Comparison of ENCODE assay signal across 14 cellular contexts in the genomic region with DNA sequence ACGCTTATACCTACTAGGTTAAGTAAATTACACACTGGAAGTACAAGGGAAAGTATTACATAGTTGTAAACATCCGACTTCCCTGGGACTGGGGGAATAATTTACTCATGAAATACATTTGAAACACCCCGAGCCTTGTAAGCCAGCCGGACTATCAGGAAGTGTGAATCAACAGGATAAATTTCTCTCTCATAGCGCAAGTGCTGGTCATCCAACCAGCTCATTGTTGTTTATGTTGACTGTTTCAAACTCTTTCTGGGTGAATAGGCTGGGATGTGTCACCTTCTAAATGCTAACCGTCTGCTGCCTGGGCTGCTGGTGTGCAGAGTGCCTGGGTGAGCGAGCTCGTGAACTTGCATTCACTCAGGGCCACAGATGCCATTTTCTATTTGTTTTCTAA. TPM values are rescaled to one million over a fixed set of nuclear protein-coding genes. Genes with fewer than 3 reads are reported as not detected.
DNase-seq lines count a peak whose midpoint lies in the region; ATAC-seq and TF ChIP-seq lines count a peak whose summit lies in the region.
"Had no signal": no experiment of that assay in that cellular context is flagged by ENCODE, and none has a peak within 500 bp of the region (broad histone marks: within the 10 kb centered on the region; RNA-seq: fewer than 3 reads in every experiment).

No MANE protein-coding gene starts in this region.

- intact Hi-C loops in stomach (cut with DNase I; ENCODE audit: low total_unique reads): no loop called here

- WGBS in stomach, 5 donors: 52 to 71% (median 60%) methylated on average over 8 of the region's 8 CpGs

- H3K4me1 Mint-ChIP-seq in HFFc6 (ENCODE audit: low read depth): peaks cover 30% of the 10 kb centered on the region

- TF ChIP-seq CTCF in HFFc6 (IDR thresholded peaks at IDR 0.05) (no peak), stomach (IDR thresholded peaks at IDR 0.05) (no peak)

- H3K27ac ChIP-seq in stomach: no peak overlapping the region
- H3K27ac ChIP-seq: colonic mucosa, HL-60, thoracic aorta had no signal

- peaks cover 28 to 35% (median 33%) of the 10 kb centered on the region in 4 donors for H3K4me1 ChIP-seq in stomach

- no peaks in the 10 kb centered on the region for H3K36me3 Mint-ChIP-seq in HFFc6 (ENCODE audit: low read depth)
- H3K36me3 Mint-ChIP-seq: CD4-positive, CD25-positive, alpha-beta regulatory T cell had no signal

- H3K9me3 Mint-ChIP-seq in HFFc6: no peaks in the 10 kb centered on the region
- H3K9me3 Mint-ChIP-seq: CD4-positive, CD25-positive, alpha-beta regulatory T cell had no signal

- no peak overlapping the region for H3K4me3 ChIP-seq in stomach
- H3K4me3 ChIP-seq: colonic mucosa, thoracic aorta had no signal

- DNase-seq in ACHN (peak; percentile 57), HFFc6 (peak; percentile 91), amniotic stem cell (lab: John Stamatoyannopoulos, UW) (peak; percentile 53), hepatic stellate cell (ENCODE audit: low spot score) (peak; percentile 56), NCI-H2196 treated with DMSO at 0.1 percent for 48 hours (lab: John Stamatoyannopoulos, UW; ENCODE audit: unreplicated experiment) (no peak), stomach (no peak), left lobe of liver (ENCODE audit: low spot score) (no peak)
- DNase-seq in activated T-cell treated with anti-CD3 and anti-CD28 coated beads, Interleukin-2, amount 50 U/mL, for 1 hour: no peak
- DNase-seq: activated CD4-positive, CD25-positive, alpha-beta regulatory T cell; CD4-positive, CD25-positive, alpha-beta regulatory T cell; colonic mucosa; NCI-H1436 treated with DMSO at 0.1 percent for 48 hours had no signal

- H3K27me3 ChIP-seq in stomach: peaks cover 0 to 84% (median 54%) of the 10 kb centered on the region in 3 donors

- in situ Hi-C loops in ACHN (cut with HindIII; ENCODE audit: low pct_ligation_motif_present, low pct_unique_long_range_greater_than_20kb, low sequenced_read_pairs): no loop called here

- no peak for TF ChIP-seq EP300 in stomach (IDR thresholded peaks at IDR 0.05)

- H3K4me3 Mint-ChIP-seq in HFFc6: peak overlapping the region; percentile 71
- H3K4me3 Mint-ChIP-seq: CD4-positive, CD25-positive, alpha-beta regulatory T cell had no signal

- TF ChIP-seq POLR2A in stomach (IDR thresholded peaks at IDR 0.05): no peak

- peaks cover 14% of the 10 kb centered on the region for H3K27me3 Mint-ChIP-seq in HFFc6 (ENCODE audit: insufficient read depth)

- no peaks in the 10 kb centered on the region for H3K9me3 ChIP-seq in stomach
- H3K9me3 ChIP-seq: colonic mucosa, thoracic aorta had no signal

- ATAC-seq in left lobe of liver: no peak

- no peaks in the 10 kb centered on the region for H3K36me3 ChIP-seq in stomach
- H3K36me3 ChIP-seq: colonic mucosa, thoracic aorta had no signal

- H3K27ac Mint-ChIP-seq in HFFc6: peak overlapping the region; percentile 52
- H3K27ac Mint-ChIP-seq: CD4-positive, CD25-positive, alpha-beta regulatory T cell had no signal

RNA-seq across cellular contexts. Expression of a gene that starts 5.0 kb away (rescaled TPM):
- total RNA-seq in HFFc6 (2021; fragmentation: NEBNext Ultra II Directional; extraction: Animal tissue kit (Norgen Biotek cat#: 25700)): under 1 TPM in 5 of 6 experiments, not detected in 1; 0.05 to 0.43 (median 0.11) TPM
- 10 to 100 TPM in 1 of 5 donors, 1 to 10 TPM in 2, under 1 TPM in 1, not detected in 1; 0.89 to 15.8 (median 4.5) TPM for total RNA-seq in stomach
- 1 to 10 TPM in 2 of 3 donors, under 1 TPM in 1; 0.50 to 2.7 (median 1.4) TPM for polyA plus RNA-seq in stomach
- total RNA-seq in left lobe of liver: 3.6 TPM
- polyA plus RNA-seq: CD4-positive, CD25-positive, alpha-beta regulatory T cell had no signal

Comparison
In these comparisons a context has a peak if more than half of its experiments do, and no peak if none do; other contexts are left out.
1. DNase-seq: peak in ACHN (single experiment), HFFc6 (single experiment), amniotic stem cell (single experiment) and hepatic stellate cell (single experiment); none in NCI-H2196 treated with DMSO at 0.1 percent for 48 hours (single experiment), activated T-cell treated with anti-CD3 and anti-CD28 coated beads, Interleukin-2, amount 50 U/mL, for 1 hour (single experiment), stomach (single experiment) and left lobe of liver (single experiment).